In the genomic region with DNA sequence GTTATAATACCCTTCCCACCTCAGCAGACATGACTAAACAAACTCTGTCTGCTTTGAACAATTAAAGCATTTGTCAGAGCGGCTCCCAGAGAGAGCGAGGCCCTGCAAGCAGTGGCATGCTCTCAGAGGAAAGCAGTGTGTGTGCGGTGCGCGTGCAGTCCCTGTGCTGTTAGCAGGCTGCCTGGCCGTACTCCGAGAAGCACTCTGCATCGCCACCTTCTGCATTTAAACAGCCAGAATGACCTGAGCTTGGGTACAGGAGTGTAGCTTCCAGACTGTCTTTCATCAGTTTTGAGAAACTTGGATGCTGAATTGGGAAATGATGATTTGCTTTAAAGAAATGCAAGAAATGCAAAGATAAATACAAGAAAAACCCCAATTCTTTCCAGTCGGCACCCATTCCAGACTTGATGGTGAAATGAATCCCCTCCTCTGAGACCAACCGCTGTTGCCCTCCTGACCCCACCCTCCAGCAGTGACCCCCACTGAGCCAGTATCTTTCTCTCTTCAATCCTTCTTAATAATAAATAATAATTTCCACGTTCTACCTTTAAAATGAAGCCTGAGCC, we compare ENCODE assay signal across 11 cellular contexts.
A peak's percentile ranks its signal among the peaks of the same experiment; 100 is the strongest.
DNase-seq lines count a peak whose midpoint lies in the region; ATAC-seq lines count a peak whose summit lies in the region.
"Had no signal": no experiment of that assay in that cellular context is flagged by ENCODE, and none has a peak within 500 bp of the region (broad histone marks: within the 10 kb centered on the region; RNA-seq: fewer than 3 reads in every experiment).

No MANE protein-coding gene starts in this region.

- H3K9me3 Mint-ChIP-seq in activated CD4-positive, alpha-beta T cell treated with anti-CD3 and anti-CD28 coated beads, Interleukin-2, amount 10 ng/mL, durations not matched to agents 24 days and 14 days, result peaks cover 4% of the 10 kb centered on the region
- H3K9me3 Mint-ChIP-seq: dendritic cell treated with granulocyte-macrophage colony-stimulating factor and Interleukin-4, amounts not matched to agents 40 ng/mL and 50 ng/mL, for 4 days had no signal

- H3K27me3 ChIP-seq in SJSA1 (replicated peaks), result no peaks in the 10 kb centered on the region

- no peaks in the 10 kb centered on the region for H3K27me3 Mint-ChIP-seq in activated CD4-positive, alpha-beta T cell treated with anti-CD3 and anti-CD28 coated beads, Interleukin-2, amount 10 ng/mL, durations not matched to agents 24 days and 14 days
- H3K27me3 Mint-ChIP-seq: dendritic cell treated with granulocyte-macrophage colony-stimulating factor and Interleukin-4, amounts not matched to agents 40 ng/mL and 50 ng/mL, for 4 days had no signal

- no peak overlapping the region for H3K27ac Mint-ChIP-seq in activated CD4-positive, alpha-beta T cell treated with anti-CD3 and anti-CD28 coated beads, Interleukin-2, amount 10 ng/mL, durations not matched to agents 24 days and 14 days
- H3K27ac Mint-ChIP-seq: dendritic cell treated with granulocyte-macrophage colony-stimulating factor and Interleukin-4, amounts not matched to agents 40 ng/mL and 50 ng/mL, for 4 days had no signal

- ATAC-seq in HG03139 (IDR thresholded peaks at IDR 0.05; ENCODE audit: unreplicated experiment) (no peak), GM21717 (IDR thresholded peaks at IDR 0.05; ENCODE audit: unreplicated experiment) (no peak), GM18519 (IDR thresholded peaks at IDR 0.05; ENCODE audit: low FRiP score, unreplicated experiment) (no peak)
- ATAC-seq: GM12878 had no signal

- peaks cover 6% of the 10 kb centered on the region for H3K36me3 Mint-ChIP-seq in activated CD4-positive, alpha-beta T cell treated with anti-CD3 and anti-CD28 coated beads, Interleukin-2, amount 10 ng/mL, durations not matched to agents 24 days and 14 days (ENCODE audit: low read depth)

- no peaks in the 10 kb centered on the region for H3K4me1 Mint-ChIP-seq in activated CD4-positive, alpha-beta T cell treated with anti-CD3 and anti-CD28 coated beads, Interleukin-2, amount 10 ng/mL, durations not matched to agents 24 days and 14 days

- no peaks in the 10 kb centered on the region for H3K9me3 ChIP-seq in SJSA1 (replicated peaks)

- no peak overlapping the region for H3K4me3 ChIP-seq in SJSA1
- H3K4me3 ChIP-seq in skeletal muscle cell (ENCODE audit: low read depth, low read length), result no peak overlapping the region
- H3K4me3 ChIP-seq: GM12878 had no signal

- H3K4me1 ChIP-seq in SJSA1 (replicated peaks), result peaks cover 35% of the 10 kb centered on the region

- no peak overlapping the region for H3K4me3 Mint-ChIP-seq in activated CD4-positive, alpha-beta T cell treated with anti-CD3 and anti-CD28 coated beads, Interleukin-2, amount 10 ng/mL, durations not matched to agents 24 days and 14 days
- H3K4me3 Mint-ChIP-seq: dendritic cell treated with granulocyte-macrophage colony-stimulating factor and Interleukin-4, amounts not matched to agents 40 ng/mL and 50 ng/mL, for 4 days had no signal

- peak; percentile 82 for DNase-seq in GM03348 (ENCODE audit: low spot score)
- DNase-seq in SJSA1 (ENCODE audit: low read depth in 1 of 2, low spot score in 2 of 2), result peak; percentile 70 to 80
- DNase-seq in head of caudate nucleus, result peak in 23 of 42 donors; percentile 27 to 72 (median 44)
- DNase-seq in skeletal muscle cell (ENCODE audit: low read depth), result peak; percentile 97
- DNase-seq in activated CD4-positive, alpha-beta T cell treated with anti-CD3 and anti-CD28 coated beads, Interleukin-2, amount 10 ng/mL, durations not matched to agents 24 days and 14 days, result no peak
- DNase-seq: NCI-H1048 had no signal

- H3K36me3 ChIP-seq in SJSA1, result no peaks in the 10 kb centered on the region

- H3K27ac ChIP-seq in SJSA1, result peak overlapping the region; percentile 36; the same call in 1 of the 2 replicates

- intact Hi-C loops in head of caudate nucleus (cut with DNase I), result no loop called here
- intact Hi-C loops in activated CD4-positive, alpha-beta T cell treated with anti-CD3 and anti-CD28 coated beads, Interleukin-2, amount 10 ng/mL, durations not matched to agents 24 days and 14 days (cut with micrococcal nuclease), result no loop called here
